9 cellular contexts compared by ENCODE assay signal in genomic region chr9:12719431-12719830, GRCh38. TPM values are rescaled to one million over a fixed set of nuclear protein-coding genes. Genes with fewer than 3 reads are reported as not detected.
DNase-seq lines count a peak whose midpoint lies in the region; TF ChIP-seq lines count a peak whose summit lies in the region.
"Had no signal": no experiment of that assay in that cellular context is flagged by ENCODE, and none has a peak within 500 bp of the region (broad histone marks: within the 10 kb centered on the region; RNA-seq: fewer than 3 reads in every experiment).

No MANE protein-coding gene starts in this region.

- no peak overlapping the region for H3K4me3 Mint-ChIP-seq in activated T-helper 2 cell treated with anti-CD3 and anti-CD28 coated beads, Interferon-gamma antibody, Interleukin-2, Interleukin-4, amounts not matched to agents 10 μg/mL and 5 μg/mL and 100 μg/mL, durations not matched to agents 14 hours and 24 hours and 36 hours (ENCODE audit: low read depth)

- TF ChIP-seq RAD21 in Ishikawa (IDR thresholded peaks at IDR 0.05; ENCODE audit: low read depth), result peak; percentile 54

- peaks cover 22% of the 10 kb centered on the region for H3K9me3 Mint-ChIP-seq in activated T-helper 2 cell treated with anti-CD3 and anti-CD28 coated beads, Interferon-gamma antibody, Interleukin-2, Interleukin-4, amounts not matched to agents 10 μg/mL and 5 μg/mL and 100 μg/mL, durations not matched to agents 14 hours and 24 hours and 36 hours

- no peak overlapping the region for H3K9ac ChIP-seq in SK-N-MC (ENCODE audit: insufficient read length)

- no peaks in the 10 kb centered on the region for H3K27me3 Mint-ChIP-seq in activated T-helper 2 cell treated with anti-CD3 and anti-CD28 coated beads, Interferon-gamma antibody, Interleukin-2, Interleukin-4, amounts not matched to agents 10 μg/mL and 5 μg/mL and 100 μg/mL, durations not matched to agents 14 hours and 24 hours and 36 hours (ENCODE audit: low read depth)

- DNase-seq in SK-N-MC (ENCODE audit: low read depth, low spot score), result no peak
- DNase-seq in right atrium auricular region (ENCODE audit: low spot score), result no peak
- DNase-seq in stimulated activated CD4-positive, alpha-beta T cell treated with anti-CD3 and anti-CD28 coated beads, Interleukin-2, amount 100 ng/mL, for 48 hours, result no peak
- no peak for DNase-seq in NCI-H1436 treated with DMSO at 0.1 percent for 48 hours (lab: John Stamatoyannopoulos, UW)
- DNase-seq in activated T-helper 2 cell treated with anti-CD3 and anti-CD28 coated beads, Interferon-gamma antibody, Interleukin-2, Interleukin-4, amounts not matched to agents 10 μg/mL and 5 μg/mL and 100 μg/mL, durations not matched to agents 14 hours and 24 hours and 36 hours (ENCODE audit: low spot score), result no peak
- DNase-seq in nucleus accumbens (lab: John Stamatoyannopoulos, UW), result no peak

- H3K4me3 ChIP-seq in SK-N-MC (peak overlapping the region; percentile 72), right atrium auricular region (no peak overlapping the region)
- H3K4me3 ChIP-seq: skin epidermis had no signal

- H3K27ac ChIP-seq in 22Rv1, result no peak overlapping the region
- H3K27ac ChIP-seq in SK-N-MC, result peak overlapping the region; percentile 91; the same call in 1 of the 2 replicates
- H3K27ac ChIP-seq in right atrium auricular region, result no peak overlapping the region

- no peaks in the 10 kb centered on the region for H3K9me3 ChIP-seq in SK-N-MC (ENCODE audit: low read depth, low read length)
- no peaks in the 10 kb centered on the region for H3K9me3 ChIP-seq in right atrium auricular region

- H3K36me3 ChIP-seq in SK-N-MC (ENCODE audit: insufficient read depth, low read length) (no peaks in the 10 kb centered on the region), right atrium auricular region (no peaks in the 10 kb centered on the region)

- no peak overlapping the region for H3K27ac Mint-ChIP-seq in activated T-helper 2 cell treated with anti-CD3 and anti-CD28 coated beads, Interferon-gamma antibody, Interleukin-2, Interleukin-4, amounts not matched to agents 10 μg/mL and 5 μg/mL and 100 μg/mL, durations not matched to agents 14 hours and 24 hours and 36 hours

- TF ChIP-seq EP300 in Ishikawa (IDR thresholded peaks at IDR 0.05; ENCODE audit: borderline replicate concordance), result no peak

- TF ChIP-seq CTCF in 22Rv1 (IDR thresholded peaks at IDR 0.05) (peak; percentile 80), right atrium auricular region (IDR thresholded peaks at IDR 0.05) (peak; percentile 53 to 66)

- H3K36me3 Mint-ChIP-seq in activated T-helper 2 cell treated with anti-CD3 and anti-CD28 coated beads, Interferon-gamma antibody, Interleukin-2, Interleukin-4, amounts not matched to agents 10 μg/mL and 5 μg/mL and 100 μg/mL, durations not matched to agents 14 hours and 24 hours and 36 hours (ENCODE audit: low read depth), result no peaks in the 10 kb centered on the region

- no peaks in the 10 kb centered on the region for H3K27me3 ChIP-seq in right atrium auricular region

- H3K4me1 ChIP-seq in right atrium auricular region, result no peaks in the 10 kb centered on the region

- no peaks in the 10 kb centered on the region for H3K4me1 Mint-ChIP-seq in activated T-helper 2 cell treated with anti-CD3 and anti-CD28 coated beads, Interferon-gamma antibody, Interleukin-2, Interleukin-4, amounts not matched to agents 10 μg/mL and 5 μg/mL and 100 μg/mL, durations not matched to agents 14 hours and 24 hours and 36 hours (ENCODE audit: low read depth)

- intact Hi-C loops in activated T-helper 2 cell treated with anti-CD3 and anti-CD28 coated beads, Interferon-gamma antibody, Interleukin-2, Interleukin-4, amounts not matched to agents 10 μg/mL and 5 μg/mL and 100 μg/mL, durations not matched to agents 14 hours and 24 hours and 36 hours (cut with micrococcal nuclease), result no loop called here

TF ChIP-seq in Ishikawa, 13 proteins besides CTCF, POLR2A, EP300 and RAD21:
- TF ChIP-seq TEAD4 (IDR thresholded peaks at IDR 0.05) (no peak), NFIC (IDR thresholded peaks at IDR 0.05) (no peak), ZBTB7A (IDR thresholded peaks at IDR 0.05; ENCODE audit: low read depth) (no peak), REST (IDR thresholded peaks at IDR 0.05; ENCODE audit: low read depth) (no peak), TAF1 (IDR thresholded peaks at IDR 0.05; ENCODE audit: low read depth) (no peak), YY1 (IDR thresholded peaks at IDR 0.05; ENCODE audit: low read depth) (no peak), CREB1 (IDR thresholded peaks at IDR 0.05; ENCODE audit: low read depth) (no peak), USF1 (IDR thresholded peaks at IDR 0.05) (no peak)

RNA-seq across cellular contexts. Expression of gene TYRP1, which starts 26.2 kb away (rescaled TPM):
- total RNA-seq in right atrium auricular region, result 10 to 100 TPM; 25.1 to 35.6 TPM
- total RNA-seq in activated T-helper 2 cell treated with anti-CD3 and anti-CD28 coated beads, Interferon-gamma antibody, Interleukin-2, Interleukin-4, amounts not matched to agents 10 μg/mL and 5 μg/mL and 100 μg/mL, durations not matched to agents 14 hours and 24 hours and 36 hours, result not detected in 2 replicates

RNA-seq across cellular contexts. Expression of gene LURAP1L, which starts 55.4 kb away (rescaled TPM):
- total RNA-seq in right atrium auricular region, result 1 to 10 TPM; 2.7 to 2.8 TPM
- not detected in 2 replicates for total RNA-seq in activated T-helper 2 cell treated with anti-CD3 and anti-CD28 coated beads, Interferon-gamma antibody, Interleukin-2, Interleukin-4, amounts not matched to agents 10 μg/mL and 5 μg/mL and 100 μg/mL, durations not matched to agents 14 hours and 24 hours and 36 hours

Comparison
In these comparisons a context has a peak if more than half of its experiments do, and no peak if none do; other contexts are left out.
1. RNA of gene TYRP1, which starts 26.2 kb away (total RNA-seq): 25.1 to 35.6 TPM in right atrium auricular region; not detected in activated T-helper 2 cell treated with anti-CD3 and anti-CD28 coated beads, Interferon-gamma antibody, Interleukin-2, Interleukin-4, amounts not matched to agents 10 μg/mL and 5 μg/mL and 100 μg/mL, durations not matched to agents 14 hours and 24 hours and 36 hours; every median in the first group is over 10 times any median in the second.